In genomic region chr17:37476431-37477130, GRCh38 we compare ENCODE assay signal across 9 cellular contexts. TPM values are rescaled to one million over a fixed set of nuclear protein-coding genes. Genes with fewer than 3 reads are reported as not detected.
DNase-seq lines count a peak whose midpoint lies in the region; FAIRE-seq and TF ChIP-seq lines count a peak whose summit lies in the region.
"Had no signal": no experiment of that assay in that cellular context is flagged by ENCODE, and none has a peak within 500 bp of the region (broad histone marks: within the 10 kb centered on the region; RNA-seq: fewer than 3 reads in every experiment).

No MANE protein-coding gene starts in this region.

- no peak for FAIRE-seq in kidney (lab: Jason Lieb, UNC)

- intact Hi-C loops in kidney (cut with DNase I) (no loop called here), posterior vena cava (cut with DNase I) (no loop called here)

- H3K4me3 ChIP-seq in skin epidermis (no peak overlapping the region), kidney (ENCODE audit: low read length in 2 of 2) (no peak overlapping the region)

- H3K36me3 Mint-ChIP-seq in glutamatergic neuron (ENCODE audit: unreplicated experiment): no peaks in the 10 kb centered on the region

- H3K27ac Mint-ChIP-seq in glutamatergic neuron (ENCODE audit: unreplicated experiment): peak overlapping the region; percentile 96

- H3K9me3 ChIP-seq in kidney (ENCODE audit: control insufficient read depth in 1 of 2, low read length in 2 of 2): no peaks in the 10 kb centered on the region

- no peak overlapping the region for H3K9ac ChIP-seq in kidney (ENCODE audit: low read length in 2 of 2)

- H3K4me1 ChIP-seq in kidney (ENCODE audit: control insufficient read depth in 1 of 2, insufficient read depth in 1 of 2, low read depth in 1 of 2, low read length in 2 of 2): no peaks in the 10 kb centered on the region

- H3K27ac ChIP-seq in skin epidermis (peak overlapping the region in 19 of 21 experiments; percentile 16 to 80 (median 59)), kidney (ENCODE audit: low read depth in 2 of 2, low read length in 2 of 2) (no peak overlapping the region)

- DNase-seq in HT-29 (ENCODE audit: low spot score) (peak; percentile 73), SW480 (ENCODE audit: low spot score) (peak; percentile 38), glutamatergic neuron (no peak), kidney (no peak), posterior vena cava (ENCODE audit: low spot score) (no peak), GM19238 (ENCODE audit: insufficient read length, low spot score) (no peak)
- DNase-seq in NK-92 treated with Interleukin-12 subunit alpha and Interleukin-12 subunit beta, amount 100 ng/mL, for 24 hours (lab: John Stamatoyannopoulos, UW): no peak
- DNase-seq: NCI-H1105 treated with DMSO at 0.1 percent for 48 hours had no signal

- peak overlapping the region; percentile 70 for H3K4me3 Mint-ChIP-seq in glutamatergic neuron (ENCODE audit: unreplicated experiment)

- no peak for TF ChIP-seq CTCF in glutamatergic neuron (IDR thresholded peaks at IDR 0.05; ENCODE audit: partially characterized antibody, unreplicated experiment)
- no peak for TF ChIP-seq CTCF in kidney (IDR thresholded peaks at IDR 0.05; ENCODE audit: borderline replicate concordance, extremely low read depth, insufficient read depth)

- peaks cover 2% of the 10 kb centered on the region for H3K9me3 Mint-ChIP-seq in glutamatergic neuron (ENCODE audit: unreplicated experiment)

- no peaks in the 10 kb centered on the region for H3K27me3 Mint-ChIP-seq in glutamatergic neuron (ENCODE audit: unreplicated experiment)

- peaks cover 24% of the 10 kb centered on the region for H3K4me1 Mint-ChIP-seq in glutamatergic neuron (ENCODE audit: low read depth, unreplicated experiment)

- H3K36me3 ChIP-seq in kidney (ENCODE audit: control insufficient read depth in 1 of 2, insufficient read depth in 2 of 2, low read length in 2 of 2): peaks cover 21 to 23% of the 10 kb centered on the region in 2 donors

RNA-seq across cellular contexts. Expression of gene DUSP14, which starts 13.1 kb away (rescaled TPM):
- 64.2 and 71.4 TPM in 2 replicates for total RNA-seq in HT-29 (2014; rRNA removed; shearing (Covaris generic))
- 10.0 TPM for total RNA-seq in glutamatergic neuron (ENCODE audit: unreplicated experiment)
- total RNA-seq in kidney: 9.7 TPM
- polyA plus RNA-seq in kidney (ENCODE audit: insufficient read depth, low read depth, low replicate concordance): 13.4 TPM
- total RNA-seq in posterior vena cava: 10 to 100 TPM; 13.5 to 15.6 TPM

Comparison
In these comparisons a context has a peak if more than half of its experiments do, and no peak if none do; other contexts are left out.
1. DNase-seq: peak in HT-29 (single experiment) and SW480 (single experiment); none in glutamatergic neuron (single experiment), kidney (single experiment), posterior vena cava (single experiment), GM19238 (single experiment) and NK-92 treated with Interleukin-12 subunit alpha and Interleukin-12 subunit beta, amount 100 ng/mL, for 24 hours (single experiment).
2. H3K27ac ChIP-seq: peak in skin epidermis (19 of 21); none in kidney (0 of 2).